In the genomic region with DNA sequence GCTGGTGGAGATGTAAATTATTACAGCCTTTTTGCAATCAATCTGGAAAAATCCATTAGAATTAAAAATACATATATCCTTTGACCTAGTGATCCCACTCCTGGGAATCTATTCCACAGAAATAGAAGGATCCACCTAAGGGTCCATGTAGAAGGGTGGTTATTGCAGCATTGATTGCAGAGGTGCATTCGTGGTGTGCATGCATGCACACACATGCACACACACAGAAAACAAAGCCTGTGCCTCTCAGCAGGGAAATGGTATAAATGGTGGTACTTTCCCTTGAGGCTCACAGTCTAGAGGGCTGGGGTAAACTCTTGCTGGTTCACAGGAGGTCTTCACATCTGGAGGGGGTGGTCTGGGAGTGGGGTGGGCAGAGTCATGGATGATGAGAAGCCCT, we compare ENCODE assay signal across 1 cellular context.
TF ChIP-seq lines count a peak whose summit lies in the region.

No MANE protein-coding gene starts in this region.

TF ChIP-seq in GM23338, 12 proteins besides CTCF, POLR2A, EP300 and RAD21 (continued from another document):
- TF ChIP-seq, protein P1, sequence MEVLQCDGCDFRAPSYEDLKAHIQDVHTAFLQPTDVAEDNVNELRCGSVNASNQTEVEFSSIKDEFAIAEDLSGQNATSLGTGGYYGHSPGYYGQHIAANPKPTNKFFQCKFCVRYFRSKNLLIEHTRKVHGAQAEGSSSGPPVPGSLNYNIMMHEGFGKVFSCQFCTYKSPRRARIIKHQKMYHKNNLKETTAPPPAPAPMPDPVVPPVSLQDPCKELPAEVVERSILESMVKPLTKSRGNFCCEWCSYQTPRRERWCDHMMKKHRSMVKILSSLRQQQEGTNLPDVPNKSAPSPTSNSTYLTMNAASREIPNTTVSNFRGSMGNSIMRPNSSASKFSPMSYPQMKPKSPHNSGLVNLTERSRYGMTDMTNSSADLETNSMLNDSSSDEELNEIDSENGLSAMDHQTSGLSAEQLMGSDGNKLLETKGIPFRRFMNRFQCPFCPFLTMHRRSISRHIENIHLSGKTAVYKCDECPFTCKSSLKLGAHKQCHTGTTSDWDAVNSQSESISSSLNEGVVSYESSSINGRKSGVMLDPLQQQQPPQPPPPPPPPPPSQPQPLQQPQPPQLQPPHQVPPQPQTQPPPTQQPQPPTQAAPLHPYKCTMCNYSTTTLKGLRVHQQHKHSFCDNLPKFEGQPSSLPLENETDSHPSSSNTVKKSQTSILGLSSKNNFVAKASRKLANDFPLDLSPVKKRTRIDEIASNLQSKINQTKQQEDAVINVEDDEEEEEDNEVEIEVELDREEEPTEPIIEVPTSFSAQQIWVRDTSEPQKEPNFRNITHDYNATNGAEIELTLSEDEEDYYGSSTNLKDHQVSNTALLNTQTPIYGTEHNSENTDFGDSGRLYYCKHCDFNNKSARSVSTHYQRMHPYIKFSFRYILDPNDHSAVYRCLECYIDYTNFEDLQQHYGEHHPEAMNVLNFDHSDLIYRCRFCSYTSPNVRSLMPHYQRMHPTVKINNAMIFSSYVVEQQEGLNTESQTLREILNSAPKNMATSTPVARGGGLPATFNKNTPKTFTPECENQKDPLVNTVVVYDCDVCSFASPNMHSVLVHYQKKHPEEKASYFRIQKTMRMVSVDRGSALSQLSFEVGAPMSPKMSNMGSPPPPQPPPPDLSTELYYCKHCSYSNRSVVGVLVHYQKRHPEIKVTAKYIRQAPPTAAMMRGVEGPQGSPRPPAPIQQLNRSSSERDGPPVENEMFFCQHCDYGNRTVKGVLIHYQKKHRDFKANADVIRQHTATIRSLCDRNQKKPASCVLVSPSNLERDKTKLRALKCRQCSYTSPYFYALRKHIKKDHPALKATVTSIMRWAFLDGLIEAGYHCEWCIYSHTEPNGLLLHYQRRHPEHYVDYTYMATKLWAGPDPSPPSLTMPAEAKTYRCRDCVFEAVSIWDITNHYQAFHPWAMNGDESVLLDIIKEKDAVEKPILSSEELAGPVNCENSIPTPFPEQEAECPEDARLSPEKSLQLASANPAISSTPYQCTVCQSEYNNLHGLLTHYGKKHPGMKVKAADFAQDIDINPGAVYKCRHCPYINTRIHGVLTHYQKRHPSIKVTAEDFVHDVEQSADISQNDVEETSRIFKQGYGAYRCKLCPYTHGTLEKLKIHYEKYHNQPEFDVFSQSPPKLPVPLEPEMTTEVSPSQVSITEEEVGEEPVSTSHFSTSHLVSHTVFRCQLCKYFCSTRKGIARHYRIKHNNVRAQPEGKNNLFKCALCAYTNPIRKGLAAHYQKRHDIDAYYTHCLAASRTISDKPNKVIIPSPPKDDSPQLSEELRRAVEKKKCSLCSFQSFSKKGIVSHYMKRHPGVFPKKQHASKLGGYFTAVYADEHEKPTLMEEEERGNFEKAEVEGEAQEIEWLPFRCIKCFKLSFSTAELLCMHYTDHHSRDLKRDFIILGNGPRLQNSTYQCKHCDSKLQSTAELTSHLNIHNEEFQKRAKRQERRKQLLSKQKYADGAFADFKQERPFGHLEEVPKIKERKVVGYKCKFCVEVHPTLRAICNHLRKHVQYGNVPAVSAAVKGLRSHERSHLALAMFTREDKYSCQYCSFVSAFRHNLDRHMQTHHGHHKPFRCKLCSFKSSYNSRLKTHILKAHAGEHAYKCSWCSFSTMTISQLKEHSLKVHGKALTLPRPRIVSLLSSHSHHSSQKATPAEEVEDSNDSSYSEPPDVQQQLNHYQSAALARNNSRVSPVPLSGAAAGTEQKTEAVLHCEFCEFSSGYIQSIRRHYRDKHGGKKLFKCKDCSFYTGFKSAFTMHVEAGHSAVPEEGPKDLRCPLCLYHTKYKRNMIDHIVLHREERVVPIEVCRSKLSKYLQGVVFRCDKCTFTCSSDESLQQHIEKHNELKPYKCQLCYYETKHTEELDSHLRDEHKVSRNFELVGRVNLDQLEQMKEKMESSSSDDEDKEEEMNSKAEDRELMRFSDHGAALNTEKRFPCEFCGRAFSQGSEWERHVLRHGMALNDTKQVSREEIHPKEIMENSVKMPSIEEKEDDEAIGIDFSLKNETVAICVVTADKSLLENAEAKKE (CRISPR knock-in tag; IDR thresholded peaks at IDR 0.05), result no peak
- TF ChIP-seq ZNF114 (CRISPR knock-in tag; IDR thresholded peaks at IDR 0.05), result no peak
- TF ChIP-seq EZH2 (IDR thresholded peaks at IDR 0.05; ENCODE audit: low read depth, unreplicated experiment), result no peak
- TF ChIP-seq ZNF331 (CRISPR knock-in tag; IDR thresholded peaks at IDR 0.05; ENCODE audit: low read depth), result no peak
- TF ChIP-seq, protein P2, sequence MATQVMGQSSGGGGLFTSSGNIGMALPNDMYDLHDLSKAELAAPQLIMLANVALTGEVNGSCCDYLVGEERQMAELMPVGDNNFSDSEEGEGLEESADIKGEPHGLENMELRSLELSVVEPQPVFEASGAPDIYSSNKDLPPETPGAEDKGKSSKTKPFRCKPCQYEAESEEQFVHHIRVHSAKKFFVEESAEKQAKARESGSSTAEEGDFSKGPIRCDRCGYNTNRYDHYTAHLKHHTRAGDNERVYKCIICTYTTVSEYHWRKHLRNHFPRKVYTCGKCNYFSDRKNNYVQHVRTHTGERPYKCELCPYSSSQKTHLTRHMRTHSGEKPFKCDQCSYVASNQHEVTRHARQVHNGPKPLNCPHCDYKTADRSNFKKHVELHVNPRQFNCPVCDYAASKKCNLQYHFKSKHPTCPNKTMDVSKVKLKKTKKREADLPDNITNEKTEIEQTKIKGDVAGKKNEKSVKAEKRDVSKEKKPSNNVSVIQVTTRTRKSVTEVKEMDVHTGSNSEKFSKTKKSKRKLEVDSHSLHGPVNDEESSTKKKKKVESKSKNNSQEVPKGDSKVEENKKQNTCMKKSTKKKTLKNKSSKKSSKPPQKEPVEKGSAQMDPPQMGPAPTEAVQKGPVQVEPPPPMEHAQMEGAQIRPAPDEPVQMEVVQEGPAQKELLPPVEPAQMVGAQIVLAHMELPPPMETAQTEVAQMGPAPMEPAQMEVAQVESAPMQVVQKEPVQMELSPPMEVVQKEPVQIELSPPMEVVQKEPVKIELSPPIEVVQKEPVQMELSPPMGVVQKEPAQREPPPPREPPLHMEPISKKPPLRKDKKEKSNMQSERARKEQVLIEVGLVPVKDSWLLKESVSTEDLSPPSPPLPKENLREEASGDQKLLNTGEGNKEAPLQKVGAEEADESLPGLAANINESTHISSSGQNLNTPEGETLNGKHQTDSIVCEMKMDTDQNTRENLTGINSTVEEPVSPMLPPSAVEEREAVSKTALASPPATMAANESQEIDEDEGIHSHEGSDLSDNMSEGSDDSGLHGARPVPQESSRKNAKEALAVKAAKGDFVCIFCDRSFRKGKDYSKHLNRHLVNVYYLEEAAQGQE (IDR thresholded peaks at IDR 0.05; ENCODE audit: unreplicated experiment), result no peak
- no peak for TF ChIP-seq POLR2AphosphoS5 (IDR thresholded peaks at IDR 0.05; ENCODE audit: low read depth)
- TF ChIP-seq STAT1 (IDR thresholded peaks at IDR 0.05; ENCODE audit: unreplicated experiment), result no peak
- TF ChIP-seq, protein P3, sequence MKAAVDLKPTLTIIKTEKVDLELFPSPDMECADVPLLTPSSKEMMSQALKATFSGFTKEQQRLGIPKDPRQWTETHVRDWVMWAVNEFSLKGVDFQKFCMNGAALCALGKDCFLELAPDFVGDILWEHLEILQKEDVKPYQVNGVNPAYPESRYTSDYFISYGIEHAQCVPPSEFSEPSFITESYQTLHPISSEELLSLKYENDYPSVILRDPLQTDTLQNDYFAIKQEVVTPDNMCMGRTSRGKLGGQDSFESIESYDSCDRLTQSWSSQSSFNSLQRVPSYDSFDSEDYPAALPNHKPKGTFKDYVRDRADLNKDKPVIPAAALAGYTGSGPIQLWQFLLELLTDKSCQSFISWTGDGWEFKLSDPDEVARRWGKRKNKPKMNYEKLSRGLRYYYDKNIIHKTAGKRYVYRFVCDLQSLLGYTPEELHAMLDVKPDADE (IDR thresholded peaks at IDR 0.05), result no peak
- no peak for TF ChIP-seq CREB1 (CRISPR knock-in tag; IDR thresholded peaks at IDR 0.05; ENCODE audit: low read depth)
